In genomic region chr2:209382775-209383174, GRCh38 we compare ENCODE assay signal across 14 cellular contexts. TPM values are rescaled to one million over a fixed set of nuclear protein-coding genes. Genes with fewer than 3 reads are reported as not detected.
DNase-seq lines count a peak whose midpoint lies in the region; ATAC-seq, FAIRE-seq and TF ChIP-seq lines count a peak whose summit lies in the region.
"Had no signal": no experiment of that assay in that cellular context is flagged by ENCODE, and none has a peak within 500 bp of the region (broad histone marks: within the 10 kb centered on the region; RNA-seq: fewer than 3 reads in every experiment).

No MANE protein-coding gene starts in this region.

- H3K4me2 ChIP-seq in A549, result peak overlapping the region; percentile 38; the same call in 2 of the 3 replicates

- no peak overlapping the region for H3K4me3 ChIP-seq in A549
- H3K4me3 ChIP-seq in body of pancreas, result no peak overlapping the region

- H3K27ac ChIP-seq in A549 (peak overlapping the region; percentile 7 to 25; a peak in 3 of 6 replicates), body of pancreas (peak overlapping the region in 2 of 4 donors; percentile 24 to 48), foreskin keratinocyte (peak overlapping the region; percentile 20)

- no peak for ATAC-seq in A549
- peak; percentile 53 for ATAC-seq in body of pancreas
- ATAC-seq in foreskin keratinocyte, result peak; percentile 73
- ATAC-seq: Panc1, Right ventricle myocardium inferior had no signal

- H3K27me3 ChIP-seq in body of pancreas (no peaks in the 10 kb centered on the region), foreskin keratinocyte (no peaks in the 10 kb centered on the region)

- TF ChIP-seq RAD21 in A549 (conservative IDR thresholded peaks at IDR 0.05 in 1 of 2, IDR thresholded peaks at IDR 0.05 in 1 of 2), result no peak

- H3K4me1 ChIP-seq in A549, result peaks cover 11% of the 10 kb centered on the region; the same call in 1 of the 3 replicates
- H3K4me1 ChIP-seq in body of pancreas, result peaks cover 14% of the 10 kb centered on the region
- peaks cover 15% of the 10 kb centered on the region for H3K4me1 ChIP-seq in foreskin keratinocyte

- POLR2A ChIA-PET in A549 (lab: Yijun Ruan, JAX), result interaction anchor here (1.2 kb wide), 1 partner anchor 14 kb away, joined by 6 read pairs; no protein-coding TSS in a partner anchor

- TF ChIP-seq EP300 in A549 (IDR thresholded peaks at IDR 0.05), result no peak

- no peak for TF ChIP-seq POLR2A in A549 (IDR thresholded peaks at IDR 0.05; ENCODE audit: low read length)
- no peak for TF ChIP-seq POLR2A in body of pancreas (IDR thresholded peaks at IDR 0.05)

- H3K36me3 ChIP-seq in body of pancreas (replicated peaks in 1 of 2; ENCODE audit: insufficient read depth in 1 of 2, low read depth in 2 of 2), result no peaks in the 10 kb centered on the region

- intact Hi-C loops in body of pancreas (cut with DNase I), result no loop called here

- CTCF ChIA-PET in A549 (lab: Yijun Ruan, JAX), result interaction anchor here (0.7 to 1.9 kb wide), 3 partner anchors 9 to 41 kb away, joined by 3 to 7 read pairs (median 3); partner anchors contain the start of gene MAP2

- no peak for TF ChIP-seq CTCF in A549 (IDR thresholded peaks at IDR 0.05)
- TF ChIP-seq CTCF in body of pancreas (IDR thresholded peaks at IDR 0.05), result no peak
- TF ChIP-seq CTCF in foreskin keratinocyte (conservative IDR thresholded peaks at IDR 0.05), result no peak

- H3K9me3 ChIP-seq in A549, result 0 out of 3 replicates have a peak, but pooled peaks cover 5% of the 10 kb centered on the region
- peaks cover 0 to 3% (median 0%) of the 10 kb centered on the region in 3 donors for H3K9me3 ChIP-seq in body of pancreas

- DNase-seq in A549 (ENCODE audit: low read depth in 1 of 2, low spot score in 1 of 2), result no peak
- DNase-seq in DMS53 treated with DMSO at 0.1 percent for 48 hours (lab: John Stamatoyannopoulos, UW; ENCODE audit: unreplicated experiment), result peak; percentile 72
- DNase-seq in body of pancreas, result no peak
- no peak for DNase-seq in foreskin keratinocyte
- no peak for DNase-seq in T-helper 9 cell
- DNase-seq in COLO829 (ENCODE audit: low spot score), result no peak
- DNase-seq in stimulated activated CD4-positive, alpha-beta T cell treated with anti-CD3 and anti-CD28 coated beads, Interleukin-12 subunit alpha, Interleukin-12 subunit beta, amount 100 ng/mL, for 4 hours, result no peak
- DNase-seq: CD4-positive, CD25-positive, alpha-beta regulatory T cell; KG1; NCI-H1092 treated with DMSO at 0.1 percent for 48 hours; NCI-H1694 treated with DMSO at 0.1 percent for 48 hours had no signal

- no peak for FAIRE-seq in A549 (lab: Jason Lieb, UNC)
- FAIRE-seq: H1 had no signal

TF ChIP-seq in A549, 52 proteins besides CTCF, POLR2A, EP300 and RAD21:
- TF ChIP-seq CEBPB (IDR thresholded peaks at IDR 0.05), result no peak
- TF ChIP-seq KDM5A (IDR thresholded peaks at IDR 0.05), result no peak
- no peak for TF ChIP-seq ZSCAN20 (CRISPR knock-in tag; IDR thresholded peaks at IDR 0.05)
- TF ChIP-seq NR3C1 (IDR thresholded peaks at IDR 0.05), result no peak
- TF ChIP-seq KDM1A (IDR thresholded peaks at IDR 0.05; ENCODE audit: low read depth), result no peak
- no peak for TF ChIP-seq RCOR1 (IDR thresholded peaks at IDR 0.05; ENCODE audit: low read depth, low read length)

RNA-seq across cellular contexts. Expression of gene MAP2, which starts 41.1 kb away (rescaled TPM):
- polyA plus RNA-seq in A549 (2011; rRNA removed) (1.8 and 2.2 TPM in 2 replicates), A549 (2017; fragmentation: RNase III; extraction: RNeasy Plus Mini Kit Qiagen cat#74134 plus additional on column Dnase treatment) (0.43 to 0.53 TPM (median 0.50 TPM) in 3 replicates), foreskin keratinocyte (3.1 and 3.6 TPM in 2 replicates)
- 0.30 and 0.43 TPM in 2 replicates for polyA plus RNA-seq in A549 (2012; cell fraction: cytosol; rRNA removed)
- polyA plus RNA-seq in A549 (2012; cell fraction: nucleus; rRNA removed), result 0.60 and 0.74 TPM in 2 replicates
- polyA minus RNA-seq in A549 (2011; rRNA and poly(A)+ RNA removed), result 4.6 and 5.0 TPM in 2 replicates
- total RNA-seq in body of pancreas (10 to 100 TPM; 14.2 to 32.9 TPM), foreskin keratinocyte (7.4 and 9.1 TPM in 2 replicates)
- total RNA-seq: CD4-positive, CD25-positive, alpha-beta regulatory T cell had no signal

Comparison
In these comparisons a context has a peak if more than half of its experiments do, and no peak if none do; other contexts are left out.
1. ATAC-seq: peak in body of pancreas (single experiment) and foreskin keratinocyte (single experiment); none in A549 (0 of 2).